In genomic region chr2:23564618-23564967, GRCh38 we compare ENCODE assay signal across 11 cellular contexts.
DNase-seq lines count a peak whose midpoint lies in the region; ATAC-seq and TF ChIP-seq lines count a peak whose summit lies in the region.
"Had no signal": no experiment of that assay in that cellular context is flagged by ENCODE, and none has a peak within 500 bp of the region (broad histone marks: within the 10 kb centered on the region; RNA-seq: fewer than 3 reads in every experiment).

No MANE protein-coding gene starts in this region.

- DNase-seq in Peyer's patch, result no peak
- DNase-seq in fibroblast of gingiva (ENCODE audit: low read depth), result peak; percentile 75
- DNase-seq in myocyte (ENCODE audit: low read depth), result peak; percentile 90
- DNase-seq in transverse colon, result no peak
- no peak for DNase-seq in NCI-H2029 treated with DMSO at 0.1 percent for 48 hours (lab: John Stamatoyannopoulos, UW)
- DNase-seq in hippocampal formation (lab: John Stamatoyannopoulos, UW), result no peak
- DNase-seq: mesendoderm, SHP77 treated with DMSO at 0.1 percent for 48 hours, small intestine had no signal

- ATAC-seq in HG02623 (IDR thresholded peaks at IDR 0.05; ENCODE audit: unreplicated experiment) (no peak), GM18867 (IDR thresholded peaks at IDR 0.05; ENCODE audit: unreplicated experiment) (no peak)

- TF ChIP-seq CTCF in Peyer's patch (IDR thresholded peaks at IDR 0.05), result no peak
- no peak for TF ChIP-seq CTCF in transverse colon (IDR thresholded peaks at IDR 0.05)

- 69% methylated on average over 7 of the region's 7 CpGs; no CpG with 5 or more reads in 1 of the 2 donors for WGBS in transverse colon (ENCODE audit: low coverage in 1 of 2), 2 donors

- intact Hi-C loops in transverse colon (cut with DNase I; ENCODE audit: low total_unique reads), result no loop called here

- H3K9me3 ChIP-seq in Peyer's patch (no peaks in the 10 kb centered on the region), transverse colon (no peaks in the 10 kb centered on the region)

- in situ Hi-C loops in transverse colon (cut with MboI; ENCODE audit: low pct_ligation_motif_present in 1 of 4, low pct_unique_long_range_greater_than_20kb in 1 of 4, low sequenced_read_pairs in 3 of 4), result no loop called here

- H3K4me3 ChIP-seq in Peyer's patch, result no peak overlapping the region
- no peak overlapping the region for H3K4me3 ChIP-seq in transverse colon

- peak overlapping the region; percentile 32 to 80 (median 49) for H3K27ac ChIP-seq in Peyer's patch
- H3K27ac ChIP-seq in transverse colon, result peak overlapping the region; percentile 60 to 83 (median 78)

- no peaks in the 10 kb centered on the region for H3K27me3 ChIP-seq in Peyer's patch
- H3K27me3 ChIP-seq in transverse colon, result no peaks in the 10 kb centered on the region

- H3K4me1 ChIP-seq in Peyer's patch, result peaks cover 0 to 29% (median 0%) of the 10 kb centered on the region in 4 donors
- peaks cover 13 to 32% (median 19%) of the 10 kb centered on the region in 4 donors for H3K4me1 ChIP-seq in transverse colon

- TF ChIP-seq EP300 in transverse colon (IDR thresholded peaks at IDR 0.05; ENCODE audit: low read depth), result no peak

- TF ChIP-seq POLR2A in Peyer's patch (IDR thresholded peaks at IDR 0.05), result no peak
- TF ChIP-seq POLR2A in transverse colon (IDR thresholded peaks at IDR 0.05), result no peak

- H3K36me3 ChIP-seq in Peyer's patch, result no peaks in the 10 kb centered on the region
- H3K36me3 ChIP-seq in transverse colon, result no peaks in the 10 kb centered on the region

Comparison
In these comparisons a context has a peak if more than half of its experiments do, and no peak if none do; other contexts are left out.
1. DNase-seq: peak in fibroblast of gingiva (single experiment) and myocyte (single experiment); none in Peyer's patch (0 of 3), transverse colon (single experiment), NCI-H2029 treated with DMSO at 0.1 percent for 48 hours (single experiment) and hippocampal formation (0 of 2).